22 cellular contexts compared by ENCODE assay signal in genomic region chr3:189577290-189577951, GRCh38.
"Had no signal": no experiment of that assay in that cellular context is flagged by ENCODE, and none has a peak within 500 bp of the region (broad histone marks: within the 10 kb centered on the region; RNA-seq: fewer than 3 reads in every experiment).

No MANE protein-coding gene starts in this region.

- H3K4me1 Mint-ChIP-seq: activated naive CD4-positive, alpha-beta T cell treated with anti-CD3 and anti-CD28 coated beads, Interleukin-2, amount 10 ng/mL, durations not matched to agents 7 days and 5 days had no signal

- H3K27me3 Mint-ChIP-seq: activated CD4-positive, alpha-beta memory T cell treated with anti-CD3 and anti-CD28 coated beads, Interleukin-2, amount 10 ng/mL, durations not matched to agents 7 days and 5 days; activated naive CD4-positive, alpha-beta T cell treated with anti-CD3 and anti-CD28 coated beads, Interleukin-2, amount 10 ng/mL, durations not matched to agents 7 days and 5 days; effector memory CD8-positive, alpha-beta T cell; memory B cell; natural killer cell treated with Interleukin-12 subunit alpha and Interleukin-12 subunit beta and Interleukin-15 and Interleukin-18, amount 100 ng/mL, for 72 hours had no signal

- H3K27ac Mint-ChIP-seq: activated CD4-positive, alpha-beta memory T cell treated with anti-CD3 and anti-CD28 coated beads, Interleukin-2, amount 10 ng/mL, durations not matched to agents 7 days and 5 days; activated naive CD4-positive, alpha-beta T cell treated with anti-CD3 and anti-CD28 coated beads, Interleukin-2, amount 10 ng/mL, durations not matched to agents 7 days and 5 days; activated T-helper 2 cell treated with anti-CD3 and anti-CD28 coated beads, Interferon-gamma antibody, Interleukin-2, Interleukin-4, amounts not matched to agents 10 μg/mL and 5 μg/mL and 100 μg/mL, durations not matched to agents 14 hours and 24 hours and 36 hours; effector memory CD8-positive, alpha-beta T cell; memory B cell; natural killer cell treated with Interleukin-12 subunit alpha and Interleukin-12 subunit beta and Interleukin-15 and Interleukin-18, amount 100 ng/mL, for 72 hours had no signal

- H3K4me3 Mint-ChIP-seq: activated CD4-positive, alpha-beta memory T cell treated with anti-CD3 and anti-CD28 coated beads, Interleukin-2, amount 10 ng/mL, durations not matched to agents 7 days and 5 days; activated naive CD4-positive, alpha-beta T cell treated with anti-CD3 and anti-CD28 coated beads, Interleukin-2, amount 10 ng/mL, durations not matched to agents 7 days and 5 days; effector memory CD8-positive, alpha-beta T cell; memory B cell; natural killer cell treated with Interleukin-12 subunit alpha and Interleukin-12 subunit beta and Interleukin-15 and Interleukin-18, amount 100 ng/mL, for 72 hours had no signal

- DNase-seq: activated CD4-positive, alpha-beta memory T cell treated with anti-CD3 and anti-CD28 coated beads, Interleukin-2, amount 10 ng/mL, durations not matched to agents 7 days and 5 days; activated CD4-positive, alpha-beta T cell treated with anti-CD3 and anti-CD28 coated beads for 48 hours; activated CD4-positive, CD25-positive, alpha-beta regulatory T cell; activated naive CD4-positive, alpha-beta T cell treated with anti-CD3 and anti-CD28 coated beads, Interleukin-2, amount 10 ng/mL, durations not matched to agents 7 days and 5 days; colonic mucosa; dorsolateral prefrontal cortex; effector memory CD8-positive, alpha-beta T cell; esophagus squamous epithelium; gastrocnemius medialis; hypothalamus; left cardiac atrium; ovary; stimulated activated CD4-positive, alpha-beta T cell treated with anti-CD3 and anti-CD28 coated beads, Interleukin-2, amount 100 ng/mL, for 48 hours; stimulated activated CD8-positive, alpha-beta memory T cell treated with anti-CD3 and anti-CD28 coated beads, Interleukin-4, amount 100 ng/mL, for 48 hours; stimulated activated naive CD4-positive, alpha-beta T cell; substantia nigra; T1000; thyroid gland; upper lobe of right lung had no signal

- ATAC-seq: effector memory CD8-positive, alpha-beta T cell; gastrocnemius medialis; left cardiac atrium; natural killer cell treated with Interleukin-12 subunit alpha and Interleukin-12 subunit beta and Interleukin-15 and Interleukin-18, amount 100 ng/mL, for 72 hours; upper lobe of right lung had no signal

- H3K9me3 Mint-ChIP-seq: natural killer cell treated with Interleukin-12 subunit alpha and Interleukin-12 subunit beta and Interleukin-15 and Interleukin-18, amount 100 ng/mL, for 72 hours had no signal

- H3K36me3 Mint-ChIP-seq: activated naive CD4-positive, alpha-beta T cell treated with anti-CD3 and anti-CD28 coated beads, Interleukin-2, amount 10 ng/mL, durations not matched to agents 7 days and 5 days; memory B cell; natural killer cell treated with Interleukin-12 subunit alpha and Interleukin-12 subunit beta and Interleukin-15 and Interleukin-18, amount 100 ng/mL, for 72 hours had no signal
